In genomic region chr10:95758351-95759025, GRCh38 we compare ENCODE assay signal across 8 cellular contexts. TPM values are rescaled to one million over a fixed set of nuclear protein-coding genes. Genes with fewer than 3 reads are reported as not detected.
DNase-seq lines count a peak whose midpoint lies in the region; ATAC-seq and TF ChIP-seq lines count a peak whose summit lies in the region.

No MANE protein-coding gene starts in this region.

- ATAC-seq in CD8-positive, alpha-beta T cell = no peak
- ATAC-seq in GM19372 (IDR thresholded peaks at IDR 0.05; ENCODE audit: low read depth, unreplicated experiment) (peak; percentile 49), HG03432 (IDR thresholded peaks at IDR 0.05; ENCODE audit: unreplicated experiment) (peak; percentile 52)

- no peaks in the 10 kb centered on the region for H3K27me3 ChIP-seq in CD8-positive, alpha-beta T cell (ENCODE audit: insufficient read depth, low read length)
- H3K27me3 ChIP-seq in vagina (no peaks in the 10 kb centered on the region), A673 (replicated peaks; ENCODE audit: insufficient read depth, low read depth, low read length, poor library complexity) (no peaks in the 10 kb centered on the region)

- H3K9me3 ChIP-seq in CD8-positive, alpha-beta T cell (ENCODE audit: low read length) = no peaks in the 10 kb centered on the region
- H3K9me3 ChIP-seq in vagina (no peaks in the 10 kb centered on the region), A673 (ENCODE audit: low read depth, low read length, poor library complexity, severe bottlenecking) (no peaks in the 10 kb centered on the region)

- H3K27ac ChIP-seq in CD8-positive, alpha-beta T cell (ENCODE audit: low read depth, low read length) = no peak overlapping the region
- H3K27ac ChIP-seq in vagina = peak overlapping the region; percentile 86
- no peak overlapping the region for H3K27ac ChIP-seq in A673 (ENCODE audit: low read depth, low read length, poor library complexity, severe bottlenecking)

- no peak overlapping the region for H3K4me3 Mint-ChIP-seq in CD8-positive, alpha-beta T cell
- H3K4me3 Mint-ChIP-seq in dendritic cell treated with granulocyte-macrophage colony-stimulating factor and Interleukin-4, amounts not matched to agents 40 ng/mL and 50 ng/mL, for 4 days = no peak overlapping the region

- no peaks in the 10 kb centered on the region for H3K36me3 ChIP-seq in CD8-positive, alpha-beta T cell (ENCODE audit: insufficient read depth, low read length)
- H3K36me3 ChIP-seq in vagina = no peaks in the 10 kb centered on the region
- no peaks in the 10 kb centered on the region for H3K36me3 ChIP-seq in A673 (ENCODE audit: insufficient read depth, low read length, poor library complexity, severe bottlenecking)

- H3K27ac Mint-ChIP-seq in CD8-positive, alpha-beta T cell = peak overlapping the region; percentile 37
- H3K27ac Mint-ChIP-seq in dendritic cell treated with granulocyte-macrophage colony-stimulating factor and Interleukin-4, amounts not matched to agents 40 ng/mL and 50 ng/mL, for 4 days = peak overlapping the region; percentile 98

- peaks cover 19% of the 10 kb centered on the region for H3K4me1 Mint-ChIP-seq in CD8-positive, alpha-beta T cell (ENCODE audit: low read depth)
- H3K4me1 Mint-ChIP-seq in dendritic cell treated with granulocyte-macrophage colony-stimulating factor and Interleukin-4, amounts not matched to agents 40 ng/mL and 50 ng/mL, for 4 days (ENCODE audit: low read depth) = peaks cover 62% of the 10 kb centered on the region

- POLR2A ChIA-PET in CD8-positive, alpha-beta T cell (lab: Charles Lee) = no interaction called here
- POLR2A ChIA-PET in A673 (lab: Charles Lee; ENCODE audit: low non-redundant PET) = no interaction called here

- TF ChIP-seq CTCF in CD8-positive, alpha-beta T cell (IDR thresholded peaks at IDR 0.05) = no peak
- no peak for TF ChIP-seq CTCF in vagina (IDR thresholded peaks at IDR 0.05)
- TF ChIP-seq CTCF in A673 (conservative IDR thresholded peaks at IDR 0.05; ENCODE audit: low read depth, low read length) = no peak

- H3K27me3 Mint-ChIP-seq in CD8-positive, alpha-beta T cell (ENCODE audit: low read depth) = peaks cover 11% of the 10 kb centered on the region
- H3K27me3 Mint-ChIP-seq in dendritic cell treated with granulocyte-macrophage colony-stimulating factor and Interleukin-4, amounts not matched to agents 40 ng/mL and 50 ng/mL, for 4 days = no peaks in the 10 kb centered on the region

- H3K4me3 ChIP-seq in CD8-positive, alpha-beta T cell (ENCODE audit: low read depth, low read length) = no peak overlapping the region
- peak overlapping the region; percentile 18 to 48 for H3K4me3 ChIP-seq in vagina
- no peak overlapping the region for H3K4me3 ChIP-seq in A673 (ENCODE audit: low read depth, low read length, poor library complexity, severe bottlenecking)

- CTCF ChIA-PET in CD8-positive, alpha-beta T cell (lab: Charles Lee) = no interaction called here
- CTCF ChIA-PET in A673 (lab: Charles Lee) = no interaction called here

- no peaks in the 10 kb centered on the region for H3K9me3 Mint-ChIP-seq in CD8-positive, alpha-beta T cell
- H3K9me3 Mint-ChIP-seq in dendritic cell treated with granulocyte-macrophage colony-stimulating factor and Interleukin-4, amounts not matched to agents 40 ng/mL and 50 ng/mL, for 4 days = no peaks in the 10 kb centered on the region

- BruUV-seq in A673 (replicated peaks; lab: Mats Ljungman, UMichigan) = no TSS peak

- no peaks in the 10 kb centered on the region for H3K36me3 Mint-ChIP-seq in CD8-positive, alpha-beta T cell
- H3K36me3 Mint-ChIP-seq in dendritic cell treated with granulocyte-macrophage colony-stimulating factor and Interleukin-4, amounts not matched to agents 40 ng/mL and 50 ng/mL, for 4 days (ENCODE audit: low read depth) = peaks cover 7% of the 10 kb centered on the region

- peaks cover 3% of the 10 kb centered on the region for H3K4me1 ChIP-seq in CD8-positive, alpha-beta T cell (ENCODE audit: insufficient read depth, low read length)
- H3K4me1 ChIP-seq in vagina (peaks cover 21% of the 10 kb centered on the region), A673 (ENCODE audit: insufficient read depth, low read length, poor library complexity, severe bottlenecking) (peaks cover 7% of the 10 kb centered on the region)

- no peak for TF ChIP-seq POLR2A in vagina (IDR thresholded peaks at IDR 0.05)

- intact Hi-C loops in CD8-positive, alpha-beta T cell (cut with DNase I, micrococcal nuclease) = no loop called here
- intact Hi-C loops in dendritic cell treated with granulocyte-macrophage colony-stimulating factor and Interleukin-4, amounts not matched to agents 40 ng/mL and 50 ng/mL, for 4 days (cut with micrococcal nuclease) = loop anchor here (1.0 to 5.0 kb wide), 4 partner anchors 9 to 84 kb away; no protein-coding TSS in a partner anchor
- intact Hi-C loops in vagina (cut with DNase I) (no loop called here), A673 (cut with micrococcal nuclease; ENCODE audit: unreplicated experiment) (no loop called here)

- DNase-seq in CD8-positive, alpha-beta T cell = no peak
- DNase-seq in vagina (ENCODE audit: extremely low spot score in 2 of 2) (no peak), A673 (ENCODE audit: low spot score) (no peak), NCI-H187 (lab: John Stamatoyannopoulos, UW) (no peak), occipital lobe (lab: John Stamatoyannopoulos, UW) (no peak)

RNA-seq across cellular contexts. Expression of gene ENTPD1, which starts 2.5 kb away (rescaled TPM):
- under 1 TPM; 0.69 to 0.84 TPM for total RNA-seq in CD8-positive, alpha-beta T cell
- total RNA-seq in vagina (17.7 TPM), A673 (2021) (0.37 and 0.92 TPM in 2 replicates), occipital lobe (9.4 TPM)

Comparison
In these comparisons a context has a peak if more than half of its experiments do, and no peak if none do; other contexts are left out.
1. H3K4me3 ChIP-seq: peak in vagina (2 of 2); none in CD8-positive, alpha-beta T cell (single experiment) and A673 (single experiment).